ENCODE assay signal across 8 cellular contexts in genomic region chr17:82518826-82519810, GRCh38. TPM values are rescaled to one million over a fixed set of nuclear protein-coding genes. Genes with fewer than 3 reads are reported as not detected.
DNase-seq lines count a peak whose midpoint lies in the region; ATAC-seq and TF ChIP-seq lines count a peak whose summit lies in the region.

Gene FOXK2 (plus strand): TSS chr17:82519732. CDS start chr17:82519889, 157 bp downstream.

- H3K27me3 Mint-ChIP-seq in activated T-helper 2 cell treated with anti-CD3 and anti-CD28 coated beads, Interferon-gamma antibody, Interleukin-2, Interleukin-4, amounts not matched to agents 10 μg/mL and 5 μg/mL and 100 μg/mL, durations not matched to agents 14 hours and 24 hours and 36 hours (ENCODE audit: low read depth) = no peaks in the 10 kb centered on the region
- no peaks in the 10 kb centered on the region for H3K27me3 Mint-ChIP-seq in naive thymus-derived CD8-positive, alpha-beta T cell
- H3K27me3 Mint-ChIP-seq in stimulated activated memory B cell treated with anti-CD40 and anti-IgM and Interleukin-4, amounts not matched to agents 10 μg/mL and 1 μg/mL and 100 μg/mL, for 72 hours = no peaks in the 10 kb centered on the region

- H3K79me2 ChIP-seq in DOHH2 (ENCODE audit: control insufficient read depth, low read length) = peaks cover 43% of the 10 kb centered on the region

- intact Hi-C loops in activated T-helper 2 cell treated with anti-CD3 and anti-CD28 coated beads, Interferon-gamma antibody, Interleukin-2, Interleukin-4, amounts not matched to agents 10 μg/mL and 5 μg/mL and 100 μg/mL, durations not matched to agents 14 hours and 24 hours and 36 hours (cut with micrococcal nuclease) = loop anchor here (1.0 to 2.0 kb wide), 2 partner anchors 22 to 61 kb away; partner anchors contain the start of gene NARF

- POLR2A ChIA-PET in naive thymus-derived CD8-positive, alpha-beta T cell (lab: Charles Lee) = interaction anchor here (0.6 to 2.8 kb wide), 23 partner anchors 9 to 496 kb away, joined by 3 to 42 read pairs (median 3); partner anchors contain the start of genes CENPX, LRRC45, NARF and SLC16A3

- peaks cover 14% of the 10 kb centered on the region for H4K20me1 ChIP-seq in DOHH2 (ENCODE audit: control insufficient read depth, insufficient read depth, low read depth, low read length)

- H3K9me3 Mint-ChIP-seq in activated T-helper 2 cell treated with anti-CD3 and anti-CD28 coated beads, Interferon-gamma antibody, Interleukin-2, Interleukin-4, amounts not matched to agents 10 μg/mL and 5 μg/mL and 100 μg/mL, durations not matched to agents 14 hours and 24 hours and 36 hours = no peaks in the 10 kb centered on the region
- H3K9me3 Mint-ChIP-seq in naive thymus-derived CD8-positive, alpha-beta T cell = no peaks in the 10 kb centered on the region
- no peaks in the 10 kb centered on the region for H3K9me3 Mint-ChIP-seq in stimulated activated memory B cell treated with anti-CD40 and anti-IgM and Interleukin-4, amounts not matched to agents 10 μg/mL and 1 μg/mL and 100 μg/mL, for 72 hours

- H3K4me3 Mint-ChIP-seq in activated T-helper 2 cell treated with anti-CD3 and anti-CD28 coated beads, Interferon-gamma antibody, Interleukin-2, Interleukin-4, amounts not matched to agents 10 μg/mL and 5 μg/mL and 100 μg/mL, durations not matched to agents 14 hours and 24 hours and 36 hours (ENCODE audit: low read depth) = peak within 1 kb of the TSS; percentile 93
- H3K4me3 Mint-ChIP-seq in naive thymus-derived CD8-positive, alpha-beta T cell = peak within 1 kb of the TSS; percentile 84 to 97 (median 89)
- peak within 1 kb of the TSS; percentile 87 for H3K4me3 Mint-ChIP-seq in stimulated activated memory B cell treated with anti-CD40 and anti-IgM and Interleukin-4, amounts not matched to agents 10 μg/mL and 1 μg/mL and 100 μg/mL, for 72 hours

- DNase-seq in Kasumi-1 (lab: John Stamatoyannopoulos, UW) (peak; percentile 94), fibroblast of mammary gland (ENCODE audit: low read depth) (peak; percentile 92)
- peak; percentile 95 for DNase-seq in activated T-helper 2 cell treated with anti-CD3 and anti-CD28 coated beads, Interferon-gamma antibody, Interleukin-2, Interleukin-4, amounts not matched to agents 10 μg/mL and 5 μg/mL and 100 μg/mL, durations not matched to agents 14 hours and 24 hours and 36 hours (ENCODE audit: low spot score)
- DNase-seq in naive thymus-derived CD8-positive, alpha-beta T cell = peak; percentile 90 to 97 (median 95)

- peak within 1 kb of the TSS; percentile 95 for H3K27ac Mint-ChIP-seq in activated T-helper 2 cell treated with anti-CD3 and anti-CD28 coated beads, Interferon-gamma antibody, Interleukin-2, Interleukin-4, amounts not matched to agents 10 μg/mL and 5 μg/mL and 100 μg/mL, durations not matched to agents 14 hours and 24 hours and 36 hours
- peak within 1 kb of the TSS; percentile 26 to 95 (median 90) for H3K27ac Mint-ChIP-seq in naive thymus-derived CD8-positive, alpha-beta T cell
- H3K27ac Mint-ChIP-seq in stimulated activated memory B cell treated with anti-CD40 and anti-IgM and Interleukin-4, amounts not matched to agents 10 μg/mL and 1 μg/mL and 100 μg/mL, for 72 hours = peak within 1 kb of the TSS; percentile 84

- H3K36me3 Mint-ChIP-seq in activated T-helper 2 cell treated with anti-CD3 and anti-CD28 coated beads, Interferon-gamma antibody, Interleukin-2, Interleukin-4, amounts not matched to agents 10 μg/mL and 5 μg/mL and 100 μg/mL, durations not matched to agents 14 hours and 24 hours and 36 hours (ENCODE audit: low read depth) = peaks cover 25% of the 10 kb centered on the region
- no peaks in the 10 kb centered on the region for H3K36me3 Mint-ChIP-seq in naive thymus-derived CD8-positive, alpha-beta T cell
- H3K36me3 Mint-ChIP-seq in stimulated activated memory B cell treated with anti-CD40 and anti-IgM and Interleukin-4, amounts not matched to agents 10 μg/mL and 1 μg/mL and 100 μg/mL, for 72 hours = no peaks in the 10 kb centered on the region

- peaks cover 42% of the 10 kb centered on the region for H3K4me1 ChIP-seq in DOHH2 (ENCODE audit: control insufficient read depth, low read length)

- no peaks in the 10 kb centered on the region for H3K27me3 ChIP-seq in DOHH2 (ENCODE audit: control insufficient read depth, low read length)

- no peaks in the 10 kb centered on the region; the same call in 1 of the 2 replicates for H3F3A ChIP-seq in DOHH2 (ENCODE audit: control insufficient read depth, insufficient read depth)

- no peaks in the 10 kb centered on the region for H3K9me2 ChIP-seq in DOHH2 (replicated peaks; ENCODE audit: control insufficient read depth, low read length)

- TF ChIP-seq CTCF in DOHH2 (IDR thresholded peaks at IDR 0.05; ENCODE audit: low read depth, low read length, poor library complexity, severe bottlenecking) (no peak), fibroblast of mammary gland (conservative IDR thresholded peaks at IDR 0.05; ENCODE audit: control insufficient read depth, insufficient read depth, low read depth, low read length) (no peak)

- peak; percentile 91 for ATAC-seq in GM21825 (IDR thresholded peaks at IDR 0.05; ENCODE audit: unreplicated experiment)
- ATAC-seq in naive thymus-derived CD8-positive, alpha-beta T cell = peak; percentile 95 to 98
- peak; percentile 99 for ATAC-seq in stimulated activated memory B cell treated with anti-CD40 and anti-IgM and Interleukin-4, amounts not matched to agents 10 μg/mL and 1 μg/mL and 100 μg/mL, for 72 hours

- H3K4me3 ChIP-seq in DOHH2 (ENCODE audit: low read length) (peak within 1 kb of the TSS; percentile 86), fibroblast of mammary gland (ENCODE audit: control insufficient read depth, low read depth, low read length) (peak within 1 kb of the TSS; percentile 65)

- peak within 1 kb of the TSS; percentile 75 for H3K27ac ChIP-seq in DOHH2 (ENCODE audit: low read depth, low read length)

- H3K9me3 ChIP-seq in DOHH2 (ENCODE audit: control insufficient read depth, insufficient read depth, low read length) = no peaks in the 10 kb centered on the region

- H3K4me2 ChIP-seq in DOHH2 (ENCODE audit: low read length) = peak within 1 kb of the TSS; percentile 79

- peaks cover 16% of the 10 kb centered on the region for H3K4me1 Mint-ChIP-seq in activated T-helper 2 cell treated with anti-CD3 and anti-CD28 coated beads, Interferon-gamma antibody, Interleukin-2, Interleukin-4, amounts not matched to agents 10 μg/mL and 5 μg/mL and 100 μg/mL, durations not matched to agents 14 hours and 24 hours and 36 hours (ENCODE audit: low read depth)
- peaks cover 15 to 26% (median 24%) of the 10 kb centered on the region in 4 donors for H3K4me1 Mint-ChIP-seq in naive thymus-derived CD8-positive, alpha-beta T cell
- H3K4me1 Mint-ChIP-seq in stimulated activated memory B cell treated with anti-CD40 and anti-IgM and Interleukin-4, amounts not matched to agents 10 μg/mL and 1 μg/mL and 100 μg/mL, for 72 hours = peaks cover 22% of the 10 kb centered on the region

- TF ChIP-seq POLR2A in Raji (IDR thresholded peaks at IDR 0.05; ENCODE audit: insufficient read depth, low read depth, low read length) = peak; percentile 66

- H3K36me3 ChIP-seq in DOHH2 (ENCODE audit: control insufficient read depth, low read length) = peaks cover 16% of the 10 kb centered on the region

RNA-seq across cellular contexts. Expression of gene FOXK2, which starts in this region (rescaled TPM):
- total RNA-seq in activated T-helper 2 cell treated with anti-CD3 and anti-CD28 coated beads, Interferon-gamma antibody, Interleukin-2, Interleukin-4, amounts not matched to agents 10 μg/mL and 5 μg/mL and 100 μg/mL, durations not matched to agents 14 hours and 24 hours and 36 hours = 92.9 and 95.2 TPM in 2 replicates
- total RNA-seq in naive thymus-derived CD8-positive, alpha-beta T cell = 10 to 100 TPM; 54.6 to 58.4 TPM
- 1 to 10 TPM; 3.2 to 5.7 (median 4.3) TPM for polyA plus RNA-seq in naive thymus-derived CD8-positive, alpha-beta T cell

Comparison
In these comparisons a context has a peak if more than half of its experiments do, and no peak if none do; other contexts are left out.
1. Peak in every context shown above with its lines: DNase-seq, ATAC-seq, H3K4me3 ChIP-seq and H3K27ac ChIP-seq.